8 cellular contexts compared by ENCODE assay signal in genomic region chr13:87671824-87672603, GRCh38.
DNase-seq lines count a peak whose midpoint lies in the region; ATAC-seq lines count a peak whose summit lies in the region.

No MANE protein-coding gene starts in this region.

- peaks cover 61% of the 10 kb centered on the region for H3K27me3 Mint-ChIP-seq in dendritic cell treated with granulocyte-macrophage colony-stimulating factor and Interleukin-4, amounts not matched to agents 40 ng/mL and 50 ng/mL, for 4 days

- H3K36me3 ChIP-seq in ES-I3 (ENCODE audit: insufficient read depth, low read length), result no peaks in the 10 kb centered on the region
- H3K36me3 ChIP-seq in mucosa of rectum (ENCODE audit: control insufficient read depth in 2 of 2, insufficient read depth in 2 of 2, low read length in 2 of 2), result no peaks in the 10 kb centered on the region

- no peaks in the 10 kb centered on the region for H3K36me3 Mint-ChIP-seq in dendritic cell treated with granulocyte-macrophage colony-stimulating factor and Interleukin-4, amounts not matched to agents 40 ng/mL and 50 ng/mL, for 4 days (ENCODE audit: low read depth)

- ATAC-seq in GM21619 (IDR thresholded peaks at IDR 0.05; ENCODE audit: unreplicated experiment), result no peak

- H3K27ac Mint-ChIP-seq in dendritic cell treated with granulocyte-macrophage colony-stimulating factor and Interleukin-4, amounts not matched to agents 40 ng/mL and 50 ng/mL, for 4 days, result no peak overlapping the region

- peak overlapping the region; percentile 48 to 50 for H3K4me3 ChIP-seq in mucosa of rectum (ENCODE audit: low read length in 2 of 2)

- H3K9me3 Mint-ChIP-seq in dendritic cell treated with granulocyte-macrophage colony-stimulating factor and Interleukin-4, amounts not matched to agents 40 ng/mL and 50 ng/mL, for 4 days, result no peaks in the 10 kb centered on the region

- H3K9ac ChIP-seq in ES-I3 (ENCODE audit: low read depth, low read length) (peak overlapping the region; percentile 74), mucosa of rectum (ENCODE audit: low read depth in 1 of 2, low read length in 2 of 2) (peak overlapping the region in 1 of 2 donors; percentile 11)

- DNase-seq in NCI-H69 (lab: John Stamatoyannopoulos, UW) (peak; percentile 81), NCI-H2171 treated with DMSO at 0.1 percent for 48 hours (lab: John Stamatoyannopoulos, UW) (no peak), EL (no peak)
- no peak for DNase-seq in stimulated activated naive CD4-positive, alpha-beta T cell treated with Interleukin-2 at 50 U/mL for 16 hours (lab: John Stamatoyannopoulos, UW)

- H3K9me3 ChIP-seq in ES-I3 (ENCODE audit: control insufficient read depth, insufficient read depth, low read length), result no peaks in the 10 kb centered on the region
- H3K9me3 ChIP-seq in mucosa of rectum (ENCODE audit: control insufficient read depth in 2 of 2, low read length in 2 of 2), result peaks cover 0 to 2% of the 10 kb centered on the region in 2 donors

- peaks cover 31 to 33% of the 10 kb centered on the region in 2 donors for H3K27me3 ChIP-seq in mucosa of rectum (ENCODE audit: control insufficient read depth in 2 of 2, insufficient read depth in 2 of 2, low read length in 2 of 2)

- H3K4me3 Mint-ChIP-seq in dendritic cell treated with granulocyte-macrophage colony-stimulating factor and Interleukin-4, amounts not matched to agents 40 ng/mL and 50 ng/mL, for 4 days, result peak overlapping the region; percentile 69

- intact Hi-C loops in dendritic cell treated with granulocyte-macrophage colony-stimulating factor and Interleukin-4, amounts not matched to agents 40 ng/mL and 50 ng/mL, for 4 days (cut with micrococcal nuclease), result no loop called here

- H3K4me1 Mint-ChIP-seq in dendritic cell treated with granulocyte-macrophage colony-stimulating factor and Interleukin-4, amounts not matched to agents 40 ng/mL and 50 ng/mL, for 4 days (ENCODE audit: low read depth), result peaks cover 37% of the 10 kb centered on the region

- peaks cover 8% of the 10 kb centered on the region for H3K4me1 ChIP-seq in ES-I3 (ENCODE audit: insufficient read depth, low read length)
- peaks cover 11 to 13% of the 10 kb centered on the region in 2 donors for H3K4me1 ChIP-seq in mucosa of rectum (ENCODE audit: control insufficient read depth in 2 of 2, insufficient read depth in 2 of 2, low read length in 2 of 2)

- no peak overlapping the region for H3K27ac ChIP-seq in mucosa of rectum (ENCODE audit: low read depth in 2 of 2, low read length in 2 of 2)
